In the genomic region with DNA sequence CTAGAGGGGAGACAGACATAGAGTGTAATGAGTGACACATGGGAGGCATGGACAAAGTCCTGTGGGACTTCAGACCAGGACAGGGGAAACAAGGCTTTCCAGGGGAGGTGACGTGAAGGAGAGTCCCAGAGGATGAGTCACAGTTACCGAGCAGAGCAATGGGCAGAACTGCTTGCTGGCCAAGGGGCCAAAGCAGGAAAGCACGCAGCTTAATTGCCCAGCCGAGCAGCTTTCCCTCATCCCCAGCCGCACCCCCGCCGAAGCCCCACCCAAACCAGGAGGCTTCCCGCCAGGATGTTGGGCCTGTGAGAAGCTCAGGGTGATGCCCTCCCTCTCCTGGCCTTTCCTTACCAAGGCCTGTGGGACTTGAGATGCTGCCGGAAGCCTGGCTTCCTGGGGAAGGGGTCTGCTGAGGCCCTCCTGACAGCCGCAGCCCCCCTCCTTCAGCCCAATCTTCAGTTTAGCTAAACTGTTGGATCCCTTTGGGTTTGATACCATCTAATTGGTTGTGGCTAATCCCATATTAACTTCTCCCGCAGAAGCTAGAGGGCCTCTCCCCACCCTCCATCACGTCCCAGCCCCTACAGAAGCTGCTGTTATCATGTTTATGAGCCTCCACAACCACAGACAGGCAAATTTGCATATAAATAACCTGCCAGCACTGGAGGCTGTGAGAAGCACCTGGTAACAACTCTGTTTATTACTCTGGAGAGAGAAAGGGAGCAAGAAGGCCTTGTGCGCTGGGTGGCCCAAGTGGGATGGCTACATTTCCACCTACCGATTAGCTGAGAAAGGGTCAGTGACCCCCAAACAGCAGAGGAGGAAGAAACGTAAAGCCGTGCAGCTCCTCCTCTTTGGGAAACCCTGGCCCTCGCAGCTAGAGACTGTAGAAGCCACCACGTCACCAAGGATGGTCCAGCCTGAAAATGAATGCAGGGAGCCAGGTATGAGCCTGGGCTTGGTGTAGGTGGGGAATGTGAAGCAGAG, we compare ENCODE assay signal across 14 cellular contexts.
A peak's percentile ranks its signal among the peaks of the same experiment; 100 is the strongest.
DNase-seq lines count a peak whose midpoint lies in the region; ATAC-seq lines count a peak whose summit lies in the region.
"Had no signal": no experiment of that assay in that cellular context is flagged by ENCODE, and none has a peak within 500 bp of the region (broad histone marks: within the 10 kb centered on the region; RNA-seq: fewer than 3 reads in every experiment).

No MANE protein-coding gene starts in this region.

- H3K4me1 ChIP-seq in neuronal stem cell (ENCODE audit: control insufficient read depth in 2 of 2, insufficient read depth in 1 of 2, low read depth in 1 of 2, low read length in 2 of 2), result peaks cover 11 to 48% of the 10 kb centered on the region in 2 donors
- H3K4me1 ChIP-seq: pancreas had no signal

- H3K36me3 ChIP-seq in H7 (replicated peaks; ENCODE audit: control insufficient read depth, insufficient read depth, low read length) (no peaks in the 10 kb centered on the region), neuronal stem cell (replicated peaks in 1 of 2; ENCODE audit: control insufficient read depth in 2 of 2, insufficient read depth in 2 of 2, low read length in 2 of 2) (peaks cover 0 to under 1% of the 10 kb centered on the region in 2 donors)
- H3K36me3 ChIP-seq: pancreas, suprapubic skin had no signal

- DNase-seq in H7 (peak; percentile 83), NCI-H526 treated with DMSO at 0.1 percent for 48 hours (lab: John Stamatoyannopoulos, UW) (peak; percentile 100), neuronal stem cell (ENCODE audit: low spot score) (no peak), SHP77 (lab: John Stamatoyannopoulos, UW) (no peak), NCI-H774 (lab: John Stamatoyannopoulos, UW) (no peak), kidney glomerular epithelial cell (lab: John Stamatoyannopoulos, UW) (no peak), COR-L47 (lab: John Stamatoyannopoulos, UW) (no peak)
- DNase-seq: activated CD8-positive, alpha-beta T cell treated with anti-CD3 and anti-CD28 coated beads, Interleukin-2, amount 10 ng/mL, durations not matched to agents 7 days and 5 days; anterior cingulate cortex; left cardiac atrium; pancreas; stimulated activated CD4-positive, alpha-beta T cell treated with anti-CD3 and anti-CD28 coated beads, Interleukin-4, amount 100 ng/mL, for 24 hours had no signal

- H3K23ac ChIP-seq in neuronal stem cell (ENCODE audit: low read depth, low read length, poor library complexity), result no peak overlapping the region

- peak overlapping the region; percentile 32 for H2BK120ac ChIP-seq in neuronal stem cell (ENCODE audit: low read depth, low read length)

- no peak overlapping the region for H3K9ac ChIP-seq in neuronal stem cell (ENCODE audit: low read depth, low read length, poor library complexity)

- no peak overlapping the region for H3K4me3 ChIP-seq in H7 (ENCODE audit: insufficient read depth, low read depth, low read length)
- H3K4me3 ChIP-seq in neuronal stem cell (ENCODE audit: low read length in 2 of 2), result no peak overlapping the region
- H3K4me3 ChIP-seq: pancreas, suprapubic skin had no signal

- no peak overlapping the region for H3K14ac ChIP-seq in neuronal stem cell (ENCODE audit: low read length)

- H2AK5ac ChIP-seq in neuronal stem cell (ENCODE audit: low read depth, low read length), result peak overlapping the region; percentile 39

- peak; percentile 39 for ATAC-seq in esophagus mucosa
- ATAC-seq: activated CD8-positive, alpha-beta T cell treated with anti-CD3 and anti-CD28 coated beads, Interleukin-2, amount 10 ng/mL, durations not matched to agents 7 days and 5 days; left cardiac atrium; pancreas had no signal

- H4K91ac ChIP-seq in neuronal stem cell (ENCODE audit: low read depth, low read length, poor library complexity), result no peak overlapping the region

- no CpG with 5 or more reads among the region's 18 CpGs for WGBS in neuronal stem cell (ENCODE audit: extremely low coverage in 2 of 2, insufficient read length in 2 of 2, insufficient replicate concordance in 1 of 2), 2 donors

- H3K79me1 ChIP-seq in neuronal stem cell (ENCODE audit: low read depth, low read length), result no peaks in the 10 kb centered on the region

- no peak overlapping the region for H2BK12ac ChIP-seq in neuronal stem cell (ENCODE audit: low read length)

- peak overlapping the region; percentile 53 for H3K18ac ChIP-seq in neuronal stem cell (ENCODE audit: low read length)

- no peak overlapping the region for H3K27ac ChIP-seq in neuronal stem cell (replicated peaks; ENCODE audit: low read length)
- H3K27ac ChIP-seq: pancreas, suprapubic skin had no signal

- H3K4ac ChIP-seq in neuronal stem cell (ENCODE audit: low read length), result no peak overlapping the region

- peaks cover 0 to 1% of the 10 kb centered on the region in 2 donors for H3K9me3 ChIP-seq in neuronal stem cell (replicated peaks in 1 of 2; ENCODE audit: control insufficient read depth in 2 of 2, insufficient read depth in 1 of 2, low read depth in 1 of 2, low read length in 2 of 2)
- H3K9me3 ChIP-seq: pancreas, suprapubic skin had no signal

- no peak overlapping the region for H4K8ac ChIP-seq in neuronal stem cell (ENCODE audit: low read depth, low read length)

- H3K27me3 ChIP-seq in H7 (ENCODE audit: control insufficient read depth, insufficient read depth, low read length) (no peaks in the 10 kb centered on the region), neuronal stem cell (ENCODE audit: control insufficient read depth in 3 of 3, insufficient read depth in 3 of 3, low read depth in 1 of 3, low read length in 3 of 3) (peaks cover 0 to 17% (median 0%) of the 10 kb centered on the region in 3 experiments)
- H3K27me3 ChIP-seq: pancreas, suprapubic skin had no signal

- no peak overlapping the region for H2BK5ac ChIP-seq in neuronal stem cell (ENCODE audit: low read length)

- H2BK15ac ChIP-seq in neuronal stem cell (ENCODE audit: low read length), result peak overlapping the region; percentile 12

- no peak overlapping the region for H3K4me2 ChIP-seq in neuronal stem cell (ENCODE audit: insufficient read depth, low read length, poor library complexity, severe bottlenecking)

- no peak overlapping the region for H2AFZ ChIP-seq in neuronal stem cell (ENCODE audit: low read length)

Comparison
In these comparisons a context has a peak if more than half of its experiments do, and no peak if none do; other contexts are left out.
1. DNase-seq: peak in H7 (single experiment) and NCI-H526 treated with DMSO at 0.1 percent for 48 hours (single experiment); none in neuronal stem cell (single experiment), SHP77 (0 of 2), NCI-H774 (single experiment), kidney glomerular epithelial cell (single experiment) and COR-L47 (single experiment).